13 cellular contexts compared by ENCODE assay signal in the genomic region with DNA sequence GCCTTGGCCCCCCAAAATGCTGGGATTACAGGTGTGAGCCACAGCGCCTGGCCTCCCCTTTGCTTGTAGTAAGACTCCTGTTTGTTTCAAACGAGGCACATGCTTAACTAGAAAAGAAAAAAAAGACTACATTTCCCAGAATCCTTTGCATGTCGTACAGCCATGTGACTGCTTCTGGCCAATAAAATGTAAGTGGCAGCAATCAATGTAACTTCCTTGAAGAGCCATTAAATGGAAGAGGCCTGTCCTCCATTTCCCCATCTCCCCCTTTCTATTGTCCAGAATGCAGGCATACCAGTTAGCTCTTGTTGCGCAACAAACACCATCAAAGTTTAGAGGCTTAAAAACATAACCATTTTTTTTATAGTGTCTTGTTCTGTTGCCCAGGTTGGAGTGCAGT. TPM values are rescaled to one million over a fixed set of nuclear protein-coding genes. Genes with fewer than 3 reads are reported as not detected.
DNase-seq lines count a peak whose midpoint lies in the region; ATAC-seq and TF ChIP-seq lines count a peak whose summit lies in the region.
"Had no signal": no experiment of that assay in that cellular context is flagged by ENCODE, and none has a peak within 500 bp of the region (broad histone marks: within the 10 kb centered on the region; RNA-seq: fewer than 3 reads in every experiment).

No MANE protein-coding gene starts in this region.

- H3K4me3 ChIP-seq in AG10803 (ENCODE audit: low read length) = no peak overlapping the region
- H3K4me3 ChIP-seq in GM23338 = no peak overlapping the region

- peak; percentile 17 for DNase-seq in AG10803 (ENCODE audit: low read depth)
- peak; percentile 79 for DNase-seq in GM23338 (ENCODE audit: low spot score)
- DNase-seq in NOMO-1 treated with dmso at 0.1 percent for 144 hours (lab: John Stamatoyannopoulos, UW; ENCODE audit: unreplicated experiment) = peak; percentile 38
- peak; percentile 32 to 46 for DNase-seq in erythroblast (lab: John Stamatoyannopoulos, UW)
- DNase-seq in glomerular visceral epithelial cell (ENCODE audit: extremely low spot score) = no peak
- no peak for DNase-seq in activated CD8-positive, alpha-beta memory T cell treated with anti-CD3 and anti-CD28 coated beads, Interleukin-2, amount 50 U/mL, for 48 hours
- DNase-seq in activated T-cell treated with anti-CD3 and anti-CD28 coated beads, Interleukin-2, amount 50 U/mL, for 1 hour = no peak
- DNase-seq: NCI-H774 had no signal

- ATAC-seq in GM23338 (no peak), HG02973 (IDR thresholded peaks at IDR 0.05; ENCODE audit: unreplicated experiment) (no peak)
- ATAC-seq: activated CD4-positive, CD25-positive, alpha-beta regulatory T cell treated with anti-CD3 and anti-CD28 coated beads, Interleukin-2, amount 50 U/mL, for 24 hours had no signal

- H4K20me1 ChIP-seq in GM23338 (replicated peaks; ENCODE audit: insufficient read depth) = no peaks in the 10 kb centered on the region

- no peaks in the 10 kb centered on the region for H3K4me1 Mint-ChIP-seq in GM23338

- H3K4me2 ChIP-seq in GM23338 = no peak overlapping the region

- H3K79me2 ChIP-seq in GM23338 (replicated peaks; ENCODE audit: insufficient read depth) = no peaks in the 10 kb centered on the region

- H3K27ac ChIP-seq in GM23338 (ENCODE audit: low read depth) = no peak overlapping the region

- H3K36me3 Mint-ChIP-seq in GM23338 (ENCODE audit: low read depth) = peaks cover 35% of the 10 kb centered on the region
- H3K36me3 Mint-ChIP-seq: activated naive CD8-positive, alpha-beta T cell had no signal

- H3K27me3 Mint-ChIP-seq in GM23338 (ENCODE audit: insufficient read depth, low read depth, poor library complexity) = peaks cover 6% of the 10 kb centered on the region

- H3K4me1 ChIP-seq in GM23338 (ENCODE audit: insufficient read depth) = no peaks in the 10 kb centered on the region

- H2AFZ ChIP-seq in GM23338 = 0 out of 2 replicates have a peak overlapping the region, but pooled peaks have one; percentile 14

- no peaks in the 10 kb centered on the region for H3F3A ChIP-seq in GM23338 (replicated peaks; ENCODE audit: low read depth)

- H3K36me3 ChIP-seq in GM23338 (ENCODE audit: insufficient read depth) = no peaks in the 10 kb centered on the region

- H3K9me3 Mint-ChIP-seq in GM23338 = peaks cover 92% of the 10 kb centered on the region

- no peak for TF ChIP-seq CTCF in AG10803 (conservative IDR thresholded peaks at IDR 0.05; ENCODE audit: low read length)
- no peak for TF ChIP-seq CTCF in GM23338 (conservative IDR thresholded peaks at IDR 0.05; ENCODE audit: low read depth in 2 of 2)

- TF ChIP-seq POLR2A in erythroblast (IDR thresholded peaks at IDR 0.05; ENCODE audit: low read length) = no peak

- no peak overlapping the region for H3K4me3 Mint-ChIP-seq in GM23338
- H3K4me3 Mint-ChIP-seq: activated naive CD8-positive, alpha-beta T cell had no signal

- no peak overlapping the region for H3K27ac Mint-ChIP-seq in GM23338
- H3K27ac Mint-ChIP-seq: activated naive CD8-positive, alpha-beta T cell; progenitor cell of endocrine pancreas had no signal

- no peaks in the 10 kb centered on the region for H3K9me2 ChIP-seq in GM23338 (ENCODE audit: insufficient read depth)

- H3K27me3 ChIP-seq in GM23338 (ENCODE audit: insufficient read depth) = no peaks in the 10 kb centered on the region

TF ChIP-seq in GM23338, 12 proteins besides CTCF, POLR2A, EP300 and RAD21:
- no peak for TF ChIP-seq NANOG (IDR thresholded peaks at IDR 0.05; ENCODE audit: borderline replicate concordance)
- no peak for TF ChIP-seq EZH2 (IDR thresholded peaks at IDR 0.05; ENCODE audit: low read depth, unreplicated experiment)
- TF ChIP-seq, protein P1, sequence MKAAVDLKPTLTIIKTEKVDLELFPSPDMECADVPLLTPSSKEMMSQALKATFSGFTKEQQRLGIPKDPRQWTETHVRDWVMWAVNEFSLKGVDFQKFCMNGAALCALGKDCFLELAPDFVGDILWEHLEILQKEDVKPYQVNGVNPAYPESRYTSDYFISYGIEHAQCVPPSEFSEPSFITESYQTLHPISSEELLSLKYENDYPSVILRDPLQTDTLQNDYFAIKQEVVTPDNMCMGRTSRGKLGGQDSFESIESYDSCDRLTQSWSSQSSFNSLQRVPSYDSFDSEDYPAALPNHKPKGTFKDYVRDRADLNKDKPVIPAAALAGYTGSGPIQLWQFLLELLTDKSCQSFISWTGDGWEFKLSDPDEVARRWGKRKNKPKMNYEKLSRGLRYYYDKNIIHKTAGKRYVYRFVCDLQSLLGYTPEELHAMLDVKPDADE (IDR thresholded peaks at IDR 0.05) = 0 out of 2 replicates have a peak, but pooled peaks have one; percentile 39

RNA-seq across cellular contexts. Expression of a gene that starts 10.4 kb away (rescaled TPM):
- total RNA-seq in GM23338 (2014; rRNA removed; shearing (Covaris generic)) = not detected in 2 replicates
- polyA plus RNA-seq in GM23338 (2016; fragmentation: Nextera tagmentation; extraction: Ambion mirVana) = not detected in 2 replicates
- total RNA-seq: progenitor cell of endocrine pancreas, urinary bladder had no signal
- polyA plus RNA-seq: urinary bladder had no signal

RNA-seq across cellular contexts. Expression of a gene that starts 30.3 kb away (rescaled TPM):
- not detected in 2 replicates for total RNA-seq in GM23338 (2014; rRNA removed; shearing (Covaris generic))
- polyA plus RNA-seq in GM23338 (2016; fragmentation: Nextera tagmentation; extraction: Ambion mirVana) = not detected in 2 replicates
- total RNA-seq: progenitor cell of endocrine pancreas, urinary bladder had no signal
- polyA plus RNA-seq: urinary bladder had no signal

RNA-seq across cellular contexts. Expression of a gene that starts 36.7 kb away (rescaled TPM):
- 7.2 and 8.0 TPM in 2 replicates for total RNA-seq in GM23338 (2014; rRNA removed; shearing (Covaris generic))
- 15.5 and 18.5 TPM in 2 replicates for polyA plus RNA-seq in GM23338 (2016; fragmentation: Nextera tagmentation; extraction: Ambion mirVana)

RNA-seq across cellular contexts. Expression of a gene that starts 40.3 kb away (rescaled TPM):
- total RNA-seq in GM23338 (2014; rRNA removed; shearing (Covaris generic)) = 3.3 and 4.1 TPM in 2 replicates
- polyA plus RNA-seq in GM23338 (2016; fragmentation: Nextera tagmentation; extraction: Ambion mirVana) = 0.23 and 0.30 TPM in 2 replicates

Comparison
In these comparisons a context has a peak if more than half of its experiments do, and no peak if none do; other contexts are left out.
1. DNase-seq: peak in AG10803 (single experiment), GM23338 (single experiment), NOMO-1 treated with dmso at 0.1 percent for 144 hours (single experiment) and erythroblast (2 of 2); none in glomerular visceral epithelial cell (single experiment), activated CD8-positive, alpha-beta memory T cell treated with anti-CD3 and anti-CD28 coated beads, Interleukin-2, amount 50 U/mL, for 48 hours (single experiment) and activated T-cell treated with anti-CD3 and anti-CD28 coated beads, Interleukin-2, amount 50 U/mL, for 1 hour (single experiment).